19 cellular contexts compared by ENCODE assay signal in genomic region chr21:31111093-31111492, GRCh38.
"Had no signal": no experiment of that assay in that cellular context is flagged by ENCODE, and none has a peak within 500 bp of the region (broad histone marks: within the 10 kb centered on the region; RNA-seq: fewer than 3 reads in every experiment).

No MANE protein-coding gene starts in this region.

- H3K27me3 Mint-ChIP-seq: activated CD4-positive, alpha-beta T cell treated with anti-CD3 and anti-CD28 coated beads, Interleukin-2, amount 10 ng/mL, durations not matched to agents 24 days and 14 days; activated CD8-positive, alpha-beta T cell treated with anti-CD3 and anti-CD28 coated beads for 36 hours; activated T-cell treated with anti-CD3 and anti-CD28 coated beads, Interleukin-2, amount 50 U/mL, for 24 hours; T-cell had no signal

- H3K27ac Mint-ChIP-seq: activated CD4-positive, alpha-beta T cell treated with anti-CD3 and anti-CD28 coated beads, Interleukin-2, amount 10 ng/mL, durations not matched to agents 24 days and 14 days; activated CD8-positive, alpha-beta T cell treated with anti-CD3 and anti-CD28 coated beads for 36 hours; activated naive CD4-positive, alpha-beta T cell treated with anti-CD3 and anti-CD28 coated beads for 36 hours; activated T-cell treated with anti-CD3 and anti-CD28 coated beads, Interleukin-2, amount 50 U/mL, for 24 hours; stimulated activated effector memory CD8-positive, alpha-beta T cell treated with anti-CD3 and anti-CD28 coated beads, Interleukin-12 subunit alpha, Interleukin-12 subunit beta, amount 100 ng/mL, for 72 hours had no signal

- H3K36me3 Mint-ChIP-seq: stimulated activated effector memory CD8-positive, alpha-beta T cell treated with anti-CD3 and anti-CD28 coated beads, Interleukin-12 subunit alpha, Interleukin-12 subunit beta, amount 100 ng/mL, for 72 hours; T-cell had no signal

- H3K36me3 ChIP-seq: ascending aorta, colonic mucosa, prostate gland, upper lobe of right lung had no signal

- H3K27ac ChIP-seq: ascending aorta, colonic mucosa, prostate gland, upper lobe of right lung had no signal

- H3K4me3 Mint-ChIP-seq: activated CD4-positive, alpha-beta T cell treated with anti-CD3 and anti-CD28 coated beads, Interleukin-2, amount 10 ng/mL, durations not matched to agents 24 days and 14 days; activated CD8-positive, alpha-beta T cell treated with anti-CD3 and anti-CD28 coated beads for 36 hours; activated naive CD4-positive, alpha-beta T cell treated with anti-CD3 and anti-CD28 coated beads for 36 hours; activated T-cell treated with anti-CD3 and anti-CD28 coated beads, Interleukin-2, amount 50 U/mL, for 24 hours; stimulated activated effector memory CD8-positive, alpha-beta T cell treated with anti-CD3 and anti-CD28 coated beads, Interleukin-12 subunit alpha, Interleukin-12 subunit beta, amount 100 ng/mL, for 72 hours; T-cell had no signal

- H3K4me3 ChIP-seq: ascending aorta, colonic mucosa, prostate gland, smooth muscle cell, upper lobe of right lung had no signal

- H3K4me2 ChIP-seq: smooth muscle cell had no signal

- H3K27me3 ChIP-seq: ascending aorta, colonic mucosa, upper lobe of right lung had no signal

- H3K4me1 Mint-ChIP-seq: stimulated activated effector memory CD8-positive, alpha-beta T cell treated with anti-CD3 and anti-CD28 coated beads, Interleukin-12 subunit alpha, Interleukin-12 subunit beta, amount 100 ng/mL, for 72 hours had no signal

- DNase-seq: activated CD4-positive, alpha-beta T cell treated with anti-CD3 and anti-CD28 coated beads, Interleukin-2, amount 10 ng/mL, durations not matched to agents 24 days and 14 days; activated CD4-positive, CD25-positive, alpha-beta regulatory T cell; activated CD8-positive, alpha-beta T cell treated with anti-CD3 and anti-CD28 coated beads for 36 hours; activated naive CD4-positive, alpha-beta T cell treated with anti-CD3 and anti-CD28 coated beads for 36 hours; activated T-cell treated with anti-CD3 and anti-CD28 coated beads, Interleukin-2, amount 50 U/mL, for 24 hours; colonic mucosa; erythroblast; kidney; right cardiac atrium; stimulated activated CD4-positive, alpha-beta T cell treated with anti-CD3 and anti-CD28 coated beads, Interleukin-4, amount 100 ng/mL, for 24 hours; T-cell; T1000; upper lobe of right lung had no signal

- H3K4me1 ChIP-seq: ascending aorta, colonic mucosa, prostate gland had no signal

- H3K9me3 ChIP-seq: ascending aorta, colonic mucosa, prostate gland, upper lobe of right lung had no signal

- ATAC-seq: activated CD8-positive, alpha-beta T cell treated with anti-CD3 and anti-CD28 coated beads for 36 hours; left lobe of liver; right cardiac atrium; SK-N-SH treated with all-trans-retinoic acid at 6 μM for 48 hours; stimulated activated effector memory CD8-positive, alpha-beta T cell treated with anti-CD3 and anti-CD28 coated beads, Interleukin-12 subunit alpha, Interleukin-12 subunit beta, amount 100 ng/mL, for 72 hours; T-cell; upper lobe of right lung had no signal
